Comparison of ENCODE assay signal across 8 cellular contexts in the genomic region with DNA sequence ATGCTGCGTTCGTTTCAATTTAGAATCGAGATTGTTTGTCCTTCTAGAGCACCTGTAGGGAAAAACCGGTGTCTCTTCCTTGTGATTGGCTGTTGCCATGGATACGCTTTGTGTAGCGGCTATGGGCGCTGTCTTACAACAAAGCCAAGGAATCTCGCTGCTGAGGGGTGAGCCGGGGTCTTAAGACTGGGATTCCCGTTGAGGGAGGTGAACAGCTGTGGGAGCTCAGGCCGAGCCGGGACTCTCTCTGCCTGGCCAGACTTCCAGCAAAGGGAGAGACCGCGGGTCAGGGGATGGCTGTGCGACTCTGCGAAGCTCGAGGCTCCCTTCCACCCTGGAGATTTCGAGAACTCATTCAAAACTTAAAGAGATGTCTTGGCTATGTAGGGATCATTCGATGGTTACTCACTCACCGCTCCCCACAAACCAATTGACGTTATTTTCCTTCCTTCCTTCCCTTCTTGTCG. TPM values are rescaled to one million over a fixed set of nuclear protein-coding genes. Genes with fewer than 3 reads are reported as not detected.
DNase-seq lines count a peak whose midpoint lies in the region; ATAC-seq, FAIRE-seq and TF ChIP-seq lines count a peak whose summit lies in the region.

A gene with protein sequence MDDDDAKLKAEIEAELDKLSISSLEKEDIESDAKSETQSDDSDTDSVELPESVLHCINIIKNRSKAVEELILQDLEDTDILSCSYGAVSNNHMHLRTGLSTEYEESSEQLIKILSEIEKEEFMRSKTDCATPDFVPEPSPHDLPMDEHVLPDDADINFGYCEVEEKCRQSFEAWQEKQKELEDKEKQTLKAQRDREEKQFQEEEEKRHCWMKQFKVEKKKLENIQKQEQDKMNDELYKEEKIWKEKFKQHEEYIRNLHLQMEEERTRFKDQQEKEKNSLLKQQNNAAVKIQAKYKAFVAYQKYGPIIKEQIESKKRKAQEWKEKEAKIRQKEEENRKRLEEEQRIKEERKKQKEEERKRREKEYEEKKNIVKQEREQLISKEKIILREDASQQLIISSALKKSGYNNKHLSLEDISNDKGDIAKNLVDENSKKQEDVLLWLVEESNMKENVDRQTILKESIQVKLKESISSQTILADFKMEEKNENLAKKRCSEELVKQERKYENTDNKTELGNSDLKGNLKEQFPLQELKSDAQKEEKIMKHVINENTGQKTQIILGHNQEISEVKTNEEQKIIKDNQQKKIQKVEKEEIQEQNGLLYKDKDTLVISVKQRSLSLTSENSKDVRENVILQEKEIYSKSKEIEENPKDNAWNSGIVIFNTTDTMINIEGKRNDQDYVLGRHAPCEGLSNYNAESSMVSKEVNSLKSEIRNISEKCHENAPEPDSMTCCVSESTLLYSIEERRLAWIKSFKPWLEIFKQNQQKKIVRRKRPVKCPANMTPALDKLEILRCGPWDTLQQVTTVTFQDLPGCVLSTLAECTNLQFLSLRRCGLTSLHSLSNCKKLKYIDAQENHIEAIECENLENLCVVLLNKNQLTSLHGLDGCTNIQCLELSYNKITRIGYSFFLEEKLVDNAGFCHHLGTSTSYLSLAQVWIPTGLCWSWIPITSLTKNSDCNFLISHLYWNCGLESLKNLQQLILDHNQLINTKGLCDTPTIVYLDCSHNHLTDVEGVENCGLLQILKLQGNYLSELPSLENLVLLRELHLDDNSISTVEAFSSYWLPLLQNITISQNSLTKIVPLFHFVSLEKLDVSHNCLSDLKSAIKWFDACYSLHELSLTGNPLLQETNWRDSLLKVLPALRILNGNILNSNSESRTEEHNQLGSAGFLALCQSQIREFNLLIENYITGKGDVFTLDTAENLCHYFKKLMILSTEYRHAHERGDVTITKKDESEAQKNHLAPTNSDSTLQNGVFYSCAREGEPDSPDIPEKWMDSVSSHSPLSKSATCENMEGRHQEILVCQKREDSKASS (N-terminal part only) (plus strand): TSS at position 111 of the 467 bp plus-strand sequence. CDS start 1,826 bp downstream, outside the sequence.
A gene (minus strand): TSS at position 37 of the 467 bp plus-strand sequence. CDS start 6,331 bp downstream, outside the sequence.

- H3K4me3 Mint-ChIP-seq in astrocyte (ENCODE audit: unreplicated experiment): peak within 1 kb of the TSS; percentile 90

- peak within 1 kb of the TSS; percentile 86 for H3K4me2 ChIP-seq in astrocyte (ENCODE audit: low read length)

- peak; percentile 96 for ATAC-seq in GM21515 (IDR thresholded peaks at IDR 0.05; ENCODE audit: unreplicated experiment)
- peak; percentile 90 to 93 for ATAC-seq in right cardiac atrium

- H3K4me3 ChIP-seq in astrocyte (ENCODE audit: insufficient read depth, low read depth, low read length) (peak within 1 kb of the TSS; percentile 81), right cardiac atrium (ENCODE audit: low read length) (peak within 1 kb of the TSS; percentile 87)

- intact Hi-C loops in right cardiac atrium (cut with DNase I) (no loop called here), posterior vena cava (cut with DNase I) (loop anchor here in 1 of 2 donors (10.0 kb wide), 1 partner anchor 161 kb away; no protein-coding TSS in a partner anchor)

- WGBS in right cardiac atrium: 2% methylated on average over 22 of the region's 22 CpGs

- no peaks in the 10 kb centered on the region for H3K9me3 ChIP-seq in astrocyte (ENCODE audit: insufficient read depth, low read depth, low read length)
- H3K9me3 ChIP-seq in right cardiac atrium (ENCODE audit: control insufficient read depth, low read length): no peaks in the 10 kb centered on the region

- peak within 1 kb of the TSS; percentile 83 for H2AFZ ChIP-seq in astrocyte (ENCODE audit: low read depth, low read length)

- H3K27ac ChIP-seq in astrocyte (ENCODE audit: low read depth, low read length) (peak within 1 kb of the TSS; percentile 35), right cardiac atrium (ENCODE audit: low read length) (no peak within 1 kb of the TSS)

- peak within 1 kb of the TSS; percentile 78 for H3K9ac ChIP-seq in astrocyte (ENCODE audit: low read length)

- H3K27me3 ChIP-seq in astrocyte (ENCODE audit: insufficient read depth, low read length) (peaks cover 3% of the 10 kb centered on the region), right cardiac atrium (ENCODE audit: control insufficient read depth, insufficient read depth) (no peaks in the 10 kb centered on the region)

- H3K9me3 Mint-ChIP-seq in astrocyte (ENCODE audit: unreplicated experiment): no peaks in the 10 kb centered on the region

- peak; percentile 99 for DNase-seq in DMS53 (lab: John Stamatoyannopoulos, UW)
- peak; percentile 64 for DNase-seq in HS-5 (ENCODE audit: low read depth)
- peak; percentile 85 for DNase-seq in OCI-M1 (lab: John Stamatoyannopoulos, UW)
- DNase-seq in astrocyte (ENCODE audit: low read depth): peak; percentile 84
- DNase-seq in right cardiac atrium: peak; percentile 43 to 67 (median 59)
- peak; percentile 76 for DNase-seq in posterior vena cava (ENCODE audit: low spot score)
- DNase-seq in activated gamma-delta T cell (lab: John Stamatoyannopoulos, UW): no peak

- peak; percentile 47 for FAIRE-seq in astrocyte (lab: Jason Lieb, UNC)

- H3K4me1 Mint-ChIP-seq in astrocyte (ENCODE audit: low read depth, unreplicated experiment): no peaks in the 10 kb centered on the region

- no peak for TF ChIP-seq CTCF in astrocyte (IDR thresholded peaks at IDR 0.05; ENCODE audit: insufficient read depth, low read depth, low read length)

- no peaks in the 10 kb centered on the region for H3K79me2 ChIP-seq in astrocyte (ENCODE audit: insufficient read depth, low read length)

- no peaks in the 10 kb centered on the region for H3K4me1 ChIP-seq in astrocyte (ENCODE audit: insufficient read depth, low read length)
- no peaks in the 10 kb centered on the region for H3K4me1 ChIP-seq in right cardiac atrium (ENCODE audit: control insufficient read depth, insufficient read depth, low read length)

- no peaks in the 10 kb centered on the region for H3K36me3 Mint-ChIP-seq in astrocyte (ENCODE audit: low read depth, unreplicated experiment)

- H3K27ac Mint-ChIP-seq in astrocyte (ENCODE audit: unreplicated experiment): peak within 1 kb of the TSS; percentile 80

- no peaks in the 10 kb centered on the region for H4K20me1 ChIP-seq in astrocyte (ENCODE audit: insufficient read depth, low read length)

- peaks cover 12% of the 10 kb centered on the region for H3K27me3 Mint-ChIP-seq in astrocyte (ENCODE audit: low read depth, unreplicated experiment)

- no peaks in the 10 kb centered on the region for H3K36me3 ChIP-seq in astrocyte (ENCODE audit: insufficient read depth, low read length)

RNA-seq across cellular contexts. Expression of the first gene that starts in this region (rescaled TPM):
- total RNA-seq in astrocyte (1.5 and 1.9 TPM in 2 replicates), right cardiac atrium (under 1 TPM; 0.17 to 0.48 (median 0.46) TPM), posterior vena cava (under 1 TPM in 1 of 2 donors, not detected in 1; 0.14 TPM)
- 0.07 TPM for polyA plus RNA-seq in right cardiac atrium

RNA-seq across cellular contexts. Expression of the second gene that starts in this region (rescaled TPM):
- not detected in 2 replicates for total RNA-seq in astrocyte
- total RNA-seq in right cardiac atrium: under 1 TPM in 1 of 4 donors, not detected in 3; 0.85 TPM
- polyA plus RNA-seq in right cardiac atrium: 0.07 TPM
- not detected for total RNA-seq in posterior vena cava

Comparison
In these comparisons a context has a peak if more than half of its experiments do, and no peak if none do; other contexts are left out.
1. Peak in DNase-seq, ATAC-seq and H3K4me3 ChIP-seq in right cardiac atrium; RNA of the genes that start here not detected or under 1 TPM.
2. Peak in DNase-seq in posterior vena cava; RNA of the genes that start here not detected or under 1 TPM.